Comparison of ENCODE assay signal across 1 cellular context in the genomic region with DNA sequence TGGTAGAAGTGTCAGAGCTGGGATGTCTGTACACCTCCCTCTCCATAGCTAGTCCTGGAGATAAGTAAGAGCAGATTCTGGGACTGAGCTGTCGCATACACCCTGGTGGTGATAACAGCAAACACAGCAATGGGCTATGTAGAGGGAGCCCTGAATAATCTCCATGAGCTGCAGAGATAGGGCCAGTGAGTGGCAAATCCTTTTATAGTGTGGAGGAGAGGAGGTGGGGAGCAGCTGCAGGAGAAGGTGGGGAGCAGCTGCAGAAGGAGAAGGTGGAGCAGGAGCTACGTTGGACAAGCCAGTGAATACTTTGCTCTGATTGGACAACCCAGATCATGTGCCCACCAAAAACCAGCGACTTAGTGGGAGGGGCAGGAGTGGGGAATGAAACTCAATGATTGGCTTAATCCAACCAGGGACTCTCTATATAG.
TF ChIP-seq lines count a peak whose summit lies in the region.

No MANE protein-coding gene starts in this region.

TF ChIP-seq in GM12878, 131 proteins besides CTCF, POLR2A, EP300 and RAD21:
- TF ChIP-seq, protein P1, sequence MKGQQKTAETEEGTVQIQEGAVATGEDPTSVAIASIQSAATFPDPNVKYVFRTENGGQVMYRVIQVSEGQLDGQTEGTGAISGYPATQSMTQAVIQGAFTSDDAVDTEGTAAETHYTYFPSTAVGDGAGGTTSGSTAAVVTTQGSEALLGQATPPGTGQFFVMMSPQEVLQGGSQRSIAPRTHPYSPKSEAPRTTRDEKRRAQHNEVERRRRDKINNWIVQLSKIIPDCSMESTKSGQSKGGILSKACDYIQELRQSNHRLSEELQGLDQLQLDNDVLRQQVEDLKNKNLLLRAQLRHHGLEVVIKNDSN (IDR thresholded peaks at IDR 0.05; ENCODE audit: borderline replicate concordance, extremely low read length, insufficient read depth, low read depth, low read length), result peak; percentile 75
- TF ChIP-seq RAD51 (IDR thresholded peaks at IDR 0.05) (0 out of 2 replicates have a peak, but pooled peaks have one; percentile 15), USF2 (IDR thresholded peaks at IDR 0.05; ENCODE audit: borderline replicate concordance, low read depth, low read length) (peak; percentile 27; the same call in 1 of the 2 replicates), HDAC2 (IDR thresholded peaks at IDR 0.05) (no peak)
